ENCODE assay signal across 10 cellular contexts in the genomic region with DNA sequence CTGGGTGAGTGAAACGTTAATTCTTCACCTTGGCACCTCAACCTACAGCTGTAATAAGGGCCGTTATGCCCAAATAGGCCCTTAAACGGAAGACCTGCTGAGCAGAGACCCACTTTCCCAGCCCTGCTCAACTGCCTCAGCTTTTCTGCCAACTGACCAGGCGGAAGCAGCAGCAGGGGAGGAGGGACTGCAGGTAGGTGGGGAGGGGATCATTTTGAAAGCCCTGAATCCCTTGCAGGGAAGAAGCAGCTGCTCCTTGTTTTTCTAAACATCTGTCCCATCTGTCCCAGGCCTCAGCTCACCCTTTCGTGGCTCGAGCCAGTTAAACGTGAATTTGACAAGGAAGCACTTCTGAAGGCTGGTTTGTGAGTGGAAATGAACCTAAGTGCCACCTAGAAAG. TPM values are rescaled to one million over a fixed set of nuclear protein-coding genes. Genes with fewer than 3 reads are reported as not detected.
DNase-seq lines count a peak whose midpoint lies in the region; ATAC-seq and TF ChIP-seq lines count a peak whose summit lies in the region.
"Had no signal": no experiment of that assay in that cellular context is flagged by ENCODE, and none has a peak within 500 bp of the region (broad histone marks: within the 10 kb centered on the region; RNA-seq: fewer than 3 reads in every experiment).

No MANE protein-coding gene starts in this region.

- 67% methylated on average over 7 of the region's 7 CpGs for WGBS in esophagus muscularis mucosa
- WGBS in lower leg skin, 2 donors: 69 to 73% methylated on average over 7 of the region's 7 CpGs

- H3K9ac ChIP-seq in PC-3 (ENCODE audit: low read length): no peak overlapping the region

- no peak overlapping the region for H3K27ac ChIP-seq in PC-3 (ENCODE audit: low read length)
- H3K27ac ChIP-seq in esophagus muscularis mucosa (replicated peaks in 1 of 4): peak overlapping the region in 1 of 4 donors; percentile 82
- H3K27ac ChIP-seq in gastrocnemius medialis: no peak overlapping the region
- H3K27ac ChIP-seq: neutrophil had no signal

- POLR2A ChIA-PET in PC-3 (lab: Charles Lee; ENCODE audit: unreplicated experiment): interaction anchor here (0.5 kb wide), 1 partner anchor 64 kb away, joined by 3 read pairs; no protein-coding TSS in a partner anchor

- H2AFZ ChIP-seq in PC-3 (ENCODE audit: low read length): peak overlapping the region; percentile 89

- H3K9me3 ChIP-seq in PC-3 (ENCODE audit: low read length): no peaks in the 10 kb centered on the region
- H3K9me3 ChIP-seq in esophagus muscularis mucosa: no peaks in the 10 kb centered on the region
- no peaks in the 10 kb centered on the region for H3K9me3 ChIP-seq in gastrocnemius medialis
- H3K9me3 ChIP-seq: neutrophil had no signal

- H3K36me3 ChIP-seq in PC-3 (ENCODE audit: low read depth, low read length) (no peaks in the 10 kb centered on the region), esophagus muscularis mucosa (no peaks in the 10 kb centered on the region), gastrocnemius medialis (no peaks in the 10 kb centered on the region)
- H3K36me3 ChIP-seq: neutrophil had no signal

- H3K27me3 ChIP-seq in PC-3 (ENCODE audit: low read length) (no peaks in the 10 kb centered on the region), esophagus muscularis mucosa (no peaks in the 10 kb centered on the region), gastrocnemius medialis (no peaks in the 10 kb centered on the region)
- H3K27me3 ChIP-seq: neutrophil had no signal

- in situ Hi-C loops in gastrocnemius medialis (cut with MboI; ENCODE audit: low sequenced_read_pairs in 4 of 4): loop anchor here in 1 of 4 donors (25.0 kb wide), 1 partner anchor 753 kb away; the partner anchor contains the start of gene SLC4A7

- peaks cover 11% of the 10 kb centered on the region for H3K36me3 Mint-ChIP-seq in HFFc6 (ENCODE audit: low read depth)

- H3K79me2 ChIP-seq in PC-3 (ENCODE audit: low read length): peaks cover 40% of the 10 kb centered on the region

- no peak overlapping the region for H3K27ac Mint-ChIP-seq in HFFc6

- H3F3A ChIP-seq in PC-3 (ENCODE audit: low read length, unreplicated experiment): no peaks in the 10 kb centered on the region

- no peaks in the 10 kb centered on the region for H3K9me2 ChIP-seq in PC-3 (replicated peaks; ENCODE audit: low read length)

- TF ChIP-seq EP300 in esophagus muscularis mucosa (IDR thresholded peaks at IDR 0.05): no peak

- H3K4me1 Mint-ChIP-seq in HFFc6 (ENCODE audit: low read depth): peaks cover 36% of the 10 kb centered on the region

- no peaks in the 10 kb centered on the region for H3K9me3 Mint-ChIP-seq in HFFc6

- H3K4me3 ChIP-seq in PC-3 (ENCODE audit: low read length): peak overlapping the region; percentile 84
- H3K4me3 ChIP-seq in esophagus muscularis mucosa: peak overlapping the region; percentile 77 to 96 (median 90)
- peak overlapping the region in 3 of 4 donors; percentile 87 to 99 (median 92) for H3K4me3 ChIP-seq in gastrocnemius medialis
- no peak overlapping the region for H3K4me3 ChIP-seq in lower leg skin (ENCODE audit: low read depth, poor library complexity, severe bottlenecking)

- no TSS peak for BruUV-seq in PC-3 (replicated peaks; lab: Mats Ljungman, UMichigan)

- H3K4me3 Mint-ChIP-seq in HFFc6: peak overlapping the region; percentile 92

- no peak for DNase-seq in HFFc6
- DNase-seq in PC-3: no peak
- no peak for DNase-seq in esophagus muscularis mucosa (ENCODE audit: extremely low spot score)
- DNase-seq in gastrocnemius medialis: no peak
- no peak for DNase-seq in lower leg skin (ENCODE audit: low spot score in 2 of 2)
- DNase-seq in hippocampal formation (lab: John Stamatoyannopoulos, UW): no peak
- DNase-seq in mucosa of gallbladder (ENCODE audit: low spot score): no peak
- DNase-seq in AML-193 (lab: John Stamatoyannopoulos, UW): no peak
- DNase-seq: NCI-H187 had no signal

- intact Hi-C loops in PC-3 (cut with micrococcal nuclease) (loop anchor here (2.0 to 5.0 kb wide), 2 partner anchors 46 to 528 kb away; no protein-coding TSS in a partner anchor), esophagus muscularis mucosa (cut with DNase I) (no loop called here), gastrocnemius medialis (cut with DNase I; ENCODE audit: low total_unique reads) (no loop called here), lower leg skin (cut with DNase I; ENCODE audit: low total_unique reads) (no loop called here)

- H3K4me2 ChIP-seq in PC-3 (ENCODE audit: low read length): peak overlapping the region; percentile 92

- H3K27me3 Mint-ChIP-seq in HFFc6 (ENCODE audit: insufficient read depth): no peaks in the 10 kb centered on the region; the same call in 1 of the 2 replicates

- no peak for TF ChIP-seq CTCF in HFFc6 (IDR thresholded peaks at IDR 0.05)
- TF ChIP-seq CTCF in PC-3 (conservative IDR thresholded peaks at IDR 0.05; ENCODE audit: low read depth, low read length): no peak
- no peak for TF ChIP-seq CTCF in esophagus muscularis mucosa (IDR thresholded peaks at IDR 0.05)
- TF ChIP-seq CTCF in gastrocnemius medialis (IDR thresholded peaks at IDR 0.05 in 4 of 5, conservative IDR thresholded peaks at IDR 0.05 in 1 of 5): no peak
- TF ChIP-seq CTCF in lower leg skin (IDR thresholded peaks at IDR 0.05): no peak

- TF ChIP-seq POLR2A in esophagus muscularis mucosa (IDR thresholded peaks at IDR 0.05; ENCODE audit: low read depth): no peak
- TF ChIP-seq POLR2A in gastrocnemius medialis (IDR thresholded peaks at IDR 0.05): no peak
- no peak for TF ChIP-seq POLR2A in lower leg skin (IDR thresholded peaks at IDR 0.05)

- H4K20me1 ChIP-seq in PC-3 (ENCODE audit: low read length): no peaks in the 10 kb centered on the region

- H3K4me1 ChIP-seq in PC-3 (ENCODE audit: insufficient read depth, low read length) (peaks cover 20% of the 10 kb centered on the region), esophagus muscularis mucosa (peaks cover 13 to 29% (median 22%) of the 10 kb centered on the region in 4 donors), gastrocnemius medialis (peaks cover 6 to 16% of the 10 kb centered on the region in 2 donors)

- CTCF ChIA-PET in PC-3 (lab: Charles Lee): no interaction called here

- ATAC-seq in PC-3 (no peak), gastrocnemius medialis (no peak)

RNA-seq across cellular contexts. Expression of gene CMC1, which starts 1.0 kb away (rescaled TPM):
- 10 to 100 TPM; 14.9 to 23.0 (median 18.8) TPM for total RNA-seq in HFFc6 (2021; fragmentation: NEBNext Ultra II Directional; extraction: Animal tissue kit (Norgen Biotek cat#: 25700))
- total RNA-seq in PC-3 (2014; rRNA removed): 11.3 and 16.7 TPM in 2 replicates
- 10 to 100 TPM in 3 of 4 donors, 1 to 10 TPM in 1; 9.1 to 20.3 (median 15.0) TPM for total RNA-seq in esophagus muscularis mucosa
- total RNA-seq in gastrocnemius medialis: 10 to 100 TPM in 3 of 4 donors, 1 to 10 TPM in 1; 2.7 to 27.6 (median 18.4) TPM
- total RNA-seq in lower leg skin: 1 to 10 TPM; 2.4 to 8.4 (median 5.9) TPM
- total RNA-seq in mucosa of gallbladder: 25.9 TPM
